11 cellular contexts compared by ENCODE assay signal in the genomic region with DNA sequence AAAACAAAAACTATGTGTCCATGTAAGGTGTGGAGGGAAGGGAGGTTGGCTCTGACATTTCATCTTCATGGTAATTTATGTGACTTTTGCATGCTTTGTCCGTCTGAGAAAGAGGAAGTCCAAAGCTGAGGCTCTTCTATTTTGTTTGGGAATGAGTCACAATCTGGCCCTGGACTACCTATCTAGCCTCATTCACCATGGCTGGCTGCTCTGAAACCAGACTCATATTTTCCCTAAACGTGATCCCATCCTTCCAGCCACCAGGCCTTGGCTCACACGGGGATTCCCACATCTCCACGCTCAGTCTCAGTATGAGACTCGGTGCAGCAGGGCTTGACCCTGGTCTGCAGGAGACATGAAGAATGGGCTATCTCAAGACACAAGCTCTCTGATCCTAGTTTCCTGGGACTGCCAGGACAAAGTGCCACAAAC.
DNase-seq lines count a peak whose midpoint lies in the region; ATAC-seq, FAIRE-seq and TF ChIP-seq lines count a peak whose summit lies in the region.
"Had no signal": no experiment of that assay in that cellular context is flagged by ENCODE, and none has a peak within 500 bp of the region (broad histone marks: within the 10 kb centered on the region; RNA-seq: fewer than 3 reads in every experiment).

No MANE protein-coding gene starts in this region.

- no peaks in the 10 kb centered on the region for H3K4me1 ChIP-seq in K562 (replicated peaks in 1 of 2; ENCODE audit: control insufficient read depth in 2 of 2, insufficient read depth in 2 of 2, low read length in 2 of 2)

- no peak for TF ChIP-seq CTCF in K562 (IDR thresholded peaks at IDR 0.05 in 2 of 3, conservative IDR thresholded peaks at IDR 0.05 in 1 of 3; ENCODE audit: insufficient read depth in 2 of 3, low read depth in 1 of 3, low read length in 3 of 3)

- H3K9me3 ChIP-seq in K562 (replicated peaks; ENCODE audit: control insufficient read depth, insufficient read depth, low read depth, low read length), result no peaks in the 10 kb centered on the region

- no peak overlapping the region for H2AFZ ChIP-seq in K562 (ENCODE audit: low read depth, low read length)

- no peak for FAIRE-seq in K562 (lab: Jason Lieb, UNC)

- in situ Hi-C loops in K562 (cut with MboI), result no loop called here

- no peak overlapping the region for H3K4me3 ChIP-seq in K562
- H3K4me3 ChIP-seq: SK-N-MC had no signal

- POLR2A ChIA-PET in K562 (lab: Yijun Ruan, JAX), result no interaction called here

- no peaks in the 10 kb centered on the region for H3K9me1 ChIP-seq in K562 (ENCODE audit: control insufficient read depth, insufficient read depth, low read length)

- TF ChIP-seq POLR2A in K562 (conservative IDR thresholded peaks at IDR 0.05), result no peak

- DNase-seq in AG20443 (ENCODE audit: low spot score) (peak; percentile 78), K562 (ENCODE audit: extremely low read depth in 1 of 4, low spot score in 3 of 4) (no peak), globus pallidus (ENCODE audit: low spot score) (no peak), NCI-H2029 treated with DMSO at 0.1 percent for 48 hours (lab: John Stamatoyannopoulos, UW) (no peak)
- no peak for DNase-seq in stimulated activated CD8-positive, alpha-beta memory T cell treated with anti-CD3 and anti-CD28 coated beads, Interleukin-4, amount 100 ng/mL, for 48 hours
- no peak for DNase-seq in stimulated activated naive CD8-positive, alpha-beta T cell treated with anti-CD3 and anti-CD28 coated beads, Interleukin-15, Interleukin-2, amounts not matched to agents 100 U/mL and 50 U/mL, for 24 hours
- DNase-seq: activated naive CD8-positive, alpha-beta T cell treated with anti-CD3 and anti-CD28 coated beads, Interleukin-2, amount 50 U/mL, for 24 hours; CD4-positive, CD25-positive, alpha-beta regulatory T cell had no signal

- no peak for TF ChIP-seq RAD21 in K562 (CRISPR knock-in tag; conservative IDR thresholded peaks at IDR 0.05 in 1 of 2, IDR thresholded peaks at IDR 0.05 in 1 of 2)

- no peaks in the 10 kb centered on the region for H4K20me1 ChIP-seq in K562 (replicated peaks; ENCODE audit: control insufficient read depth, insufficient read depth, low read length)

- CTCF ChIA-PET in K562 (lab: Yijun Ruan, JAX; ENCODE audit: low intra/inter-chr PET ratio), result no interaction called here

- peak; percentile 92 for ATAC-seq in GM19395 (IDR thresholded peaks at IDR 0.05; ENCODE audit: unreplicated experiment)
- peak; percentile 67 for ATAC-seq in HG03066 (IDR thresholded peaks at IDR 0.05; ENCODE audit: low read depth, unreplicated experiment)
- ATAC-seq in K562, result no peak
- no peak for ATAC-seq in stimulated activated naive CD8-positive, alpha-beta T cell treated with anti-CD3 and anti-CD28 coated beads, Interleukin-15, Interleukin-2, amounts not matched to agents 100 U/mL and 50 U/mL, for 24 hours
- ATAC-seq: activated naive CD8-positive, alpha-beta T cell treated with anti-CD3 and anti-CD28 coated beads, Interleukin-2, amount 50 U/mL, for 24 hours had no signal

- no peak for TF ChIP-seq EP300 in K562 (IDR thresholded peaks at IDR 0.05; ENCODE audit: low read length)

- H3K4me2 ChIP-seq in K562 (ENCODE audit: insufficient read depth, low read length), result no peak overlapping the region

- no TSS peak for BruUV-seq in K562 (replicated peaks; lab: Mats Ljungman, UMichigan)

- 0% methylated on average over 4 of the region's 5 CpGs for WGBS in K562 (ENCODE audit: insufficient coverage, low coverage, missing lambda C conversion rate)

- H3K79me2 ChIP-seq in K562 (ENCODE audit: control insufficient read depth, insufficient read depth, low read length), result no peaks in the 10 kb centered on the region

- no peak overlapping the region for H3K27ac ChIP-seq in K562 (ENCODE audit: extremely low read depth, low read depth, low read length)
- H3K27ac ChIP-seq: SK-N-MC had no signal

- H3K27me3 ChIP-seq in K562 (ENCODE audit: control insufficient read depth in 2 of 2, insufficient read depth in 2 of 2, low read length in 2 of 2), result peaks cover 7 to 44% of the 10 kb centered on the region in 2 experiments; a peak in 4 of 5 replicates

- intact Hi-C loops in K562 (cut with micrococcal nuclease), result no loop called here

- no peak overlapping the region; a peak in 1 of 4 replicates for H3K9ac ChIP-seq in K562 (ENCODE audit: insufficient read depth in 1 of 2, low read depth in 2 of 2, low read length in 2 of 2)

- no peaks in the 10 kb centered on the region for H3K36me3 ChIP-seq in K562 (ENCODE audit: control insufficient read depth, insufficient read depth, low read length)

TF ChIP-seq in K562, 482 proteins besides CTCF, POLR2A, EP300 and RAD21 (continues in another document):
- TF ChIP-seq STAT5A (IDR thresholded peaks at IDR 0.05; ENCODE audit: borderline replicate concordance, low read length), result no peak
- peak; percentile 35; the same call in 1 of the 2 replicates for TF ChIP-seq ZKSCAN3 (CRISPR knock-in tag; IDR thresholded peaks at IDR 0.05)
- TF ChIP-seq, protein P1, sequence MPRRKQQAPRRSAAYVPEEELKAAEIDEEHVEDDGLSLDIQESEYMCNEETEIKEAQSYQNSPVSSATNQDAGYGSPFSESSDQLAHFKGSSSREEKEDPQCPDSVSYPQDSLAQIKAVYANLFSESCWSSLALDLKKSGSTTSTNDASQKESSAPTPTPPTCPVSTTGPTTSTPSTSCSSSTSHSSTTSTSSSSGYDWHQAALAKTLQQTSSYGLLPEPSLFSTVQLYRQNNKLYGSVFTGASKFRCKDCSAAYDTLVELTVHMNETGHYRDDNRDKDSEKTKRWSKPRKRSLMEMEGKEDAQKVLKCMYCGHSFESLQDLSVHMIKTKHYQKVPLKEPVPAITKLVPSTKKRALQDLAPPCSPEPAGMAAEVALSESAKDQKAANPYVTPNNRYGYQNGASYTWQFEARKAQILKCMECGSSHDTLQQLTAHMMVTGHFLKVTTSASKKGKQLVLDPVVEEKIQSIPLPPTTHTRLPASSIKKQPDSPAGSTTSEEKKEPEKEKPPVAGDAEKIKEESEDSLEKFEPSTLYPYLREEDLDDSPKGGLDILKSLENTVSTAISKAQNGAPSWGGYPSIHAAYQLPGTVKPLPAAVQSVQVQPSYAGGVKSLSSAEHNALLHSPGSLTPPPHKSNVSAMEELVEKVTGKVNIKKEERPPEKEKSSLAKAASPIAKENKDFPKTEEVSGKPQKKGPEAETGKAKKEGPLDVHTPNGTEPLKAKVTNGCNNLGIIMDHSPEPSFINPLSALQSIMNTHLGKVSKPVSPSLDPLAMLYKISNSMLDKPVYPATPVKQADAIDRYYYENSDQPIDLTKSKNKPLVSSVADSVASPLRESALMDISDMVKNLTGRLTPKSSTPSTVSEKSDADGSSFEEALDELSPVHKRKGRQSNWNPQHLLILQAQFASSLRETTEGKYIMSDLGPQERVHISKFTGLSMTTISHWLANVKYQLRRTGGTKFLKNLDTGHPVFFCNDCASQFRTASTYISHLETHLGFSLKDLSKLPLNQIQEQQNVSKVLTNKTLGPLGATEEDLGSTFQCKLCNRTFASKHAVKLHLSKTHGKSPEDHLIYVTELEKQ (CRISPR knock-in tag; IDR thresholded peaks at IDR 0.05), result no peak
- peak; percentile 74 for TF ChIP-seq FOSL1 (tag; conservative IDR thresholded peaks at IDR 0.05)
- peak; percentile 46; the same call in 1 of the 2 replicates for TF ChIP-seq JUND (IDR thresholded peaks at IDR 0.05; ENCODE audit: borderline replicate concordance, low read depth, low read length)
- peak; percentile 56; the same call in 2 of the 3 replicates for TF ChIP-seq JUND (tag; IDR thresholded peaks at IDR 0.05; ENCODE audit: borderline replicate concordance, low read depth, low read length)
- no peak for TF ChIP-seq ZNF134 (CRISPR knock-in tag; conservative IDR thresholded peaks at IDR 0.05)
- no peak for TF ChIP-seq XRCC4 (IDR thresholded peaks at IDR 0.05; ENCODE audit: extremely low read depth, insufficient read depth, insufficient read length)
- TF ChIP-seq PML (IDR thresholded peaks at IDR 0.05; ENCODE audit: low read length), result no peak
- TF ChIP-seq, protein P2, sequence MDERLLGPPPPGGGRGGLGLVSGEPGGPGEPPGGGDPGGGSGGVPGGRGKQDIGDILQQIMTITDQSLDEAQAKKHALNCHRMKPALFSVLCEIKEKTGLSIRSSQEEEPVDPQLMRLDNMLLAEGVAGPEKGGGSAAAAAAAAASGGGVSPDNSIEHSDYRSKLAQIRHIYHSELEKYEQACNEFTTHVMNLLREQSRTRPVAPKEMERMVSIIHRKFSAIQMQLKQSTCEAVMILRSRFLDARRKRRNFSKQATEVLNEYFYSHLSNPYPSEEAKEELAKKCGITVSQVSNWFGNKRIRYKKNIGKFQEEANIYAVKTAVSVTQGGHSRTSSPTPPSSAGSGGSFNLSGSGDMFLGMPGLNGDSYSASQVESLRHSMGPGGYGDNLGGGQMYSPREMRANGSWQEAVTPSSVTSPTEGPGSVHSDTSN (CRISPR knock-in tag; IDR thresholded peaks at IDR 0.05; ENCODE audit: low read depth), result no peak
- TF ChIP-seq, protein P2 (tag; conservative IDR thresholded peaks at IDR 0.05; ENCODE audit: low read depth), result peak; percentile 69
- no peak for TF ChIP-seq POLR2B (IDR thresholded peaks at IDR 0.05; ENCODE audit: low read depth, partially characterized antibody)
- TF ChIP-seq, protein P3, sequence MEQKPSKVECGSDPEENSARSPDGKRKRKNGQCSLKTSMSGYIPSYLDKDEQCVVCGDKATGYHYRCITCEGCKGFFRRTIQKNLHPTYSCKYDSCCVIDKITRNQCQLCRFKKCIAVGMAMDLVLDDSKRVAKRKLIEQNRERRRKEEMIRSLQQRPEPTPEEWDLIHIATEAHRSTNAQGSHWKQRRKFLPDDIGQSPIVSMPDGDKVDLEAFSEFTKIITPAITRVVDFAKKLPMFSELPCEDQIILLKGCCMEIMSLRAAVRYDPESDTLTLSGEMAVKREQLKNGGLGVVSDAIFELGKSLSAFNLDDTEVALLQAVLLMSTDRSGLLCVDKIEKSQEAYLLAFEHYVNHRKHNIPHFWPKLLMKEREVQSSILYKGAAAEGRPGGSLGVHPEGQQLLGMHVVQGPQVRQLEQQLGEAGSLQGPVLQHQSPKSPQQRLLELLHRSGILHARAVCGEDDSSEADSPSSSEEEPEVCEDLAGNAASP (IDR thresholded peaks at IDR 0.05), result no peak
- TF ChIP-seq CEBPG (CRISPR knock-in tag; IDR thresholded peaks at IDR 0.05), result no peak
- TF ChIP-seq CEBPG (tag; conservative IDR thresholded peaks at IDR 0.05 in 1 of 2, IDR thresholded peaks at IDR 0.05 in 1 of 2), result no peak
- TF ChIP-seq ZFP1 (CRISPR knock-in tag; IDR thresholded peaks at IDR 0.05), result no peak
- TF ChIP-seq PRMT5 (CRISPR knock-in tag; IDR thresholded peaks at IDR 0.05), result no peak

Comparison
In these comparisons a context has a peak if more than half of its experiments do, and no peak if none do; other contexts are left out.
1. ATAC-seq: peak in GM19395 (single experiment) and HG03066 (single experiment); none in K562 (single experiment) and stimulated activated naive CD8-positive, alpha-beta T cell treated with anti-CD3 and anti-CD28 coated beads, Interleukin-15, Interleukin-2, amounts not matched to agents 100 U/mL and 50 U/mL, for 24 hours (single experiment).